6 cellular contexts compared by ENCODE assay signal in genomic region chr7:108657140-108657726, GRCh38.
DNase-seq lines count a peak whose midpoint lies in the region; ATAC-seq, FAIRE-seq and TF ChIP-seq lines count a peak whose summit lies in the region.
"Not testable (repeated sequence)": the region's sequence is repeated elsewhere in the genome, so short reads cannot be mapped to it uniquely, and the experiment has no call there.

No MANE protein-coding gene starts in this region.

- not testable (repeated sequence) for FAIRE-seq in kidney (lab: Jason Lieb, UNC)

- not testable (repeated sequence) for H3K23ac ChIP-seq in neuronal stem cell (ENCODE audit: low read depth, low read length, poor library complexity)

- H4K8ac ChIP-seq in neuronal stem cell (ENCODE audit: low read depth, low read length): not testable (repeated sequence)

- not testable (repeated sequence) for H3K18ac ChIP-seq in neuronal stem cell (ENCODE audit: low read length)

- ATAC-seq in right cardiac atrium: not testable (repeated sequence)

- H3K4ac ChIP-seq in neuronal stem cell (ENCODE audit: low read length): not testable (repeated sequence)

- not testable (repeated sequence) for H3K9me3 Mint-ChIP-seq in chondrocyte (ENCODE audit: low read depth)

- not testable (repeated sequence) for H2AFZ ChIP-seq in neuronal stem cell (ENCODE audit: low read length)

- not testable (repeated sequence) for H3K79me1 ChIP-seq in neuronal stem cell (ENCODE audit: low read depth, low read length)

- TF ChIP-seq CTCF in chondrocyte (IDR thresholded peaks at IDR 0.05); kidney (IDR thresholded peaks at IDR 0.05; ENCODE audit: borderline replicate concordance, extremely low read depth, insufficient read depth); spleen (IDR thresholded peaks at IDR 0.05 in 8 of 11, conservative IDR thresholded peaks at IDR 0.05 in 3 of 11); testis (IDR thresholded peaks at IDR 0.05): not testable (repeated sequence)

- H3K4me1 ChIP-seq in right cardiac atrium (ENCODE audit: control insufficient read depth, insufficient read depth, low read length); kidney (ENCODE audit: control insufficient read depth in 1 of 2, insufficient read depth in 1 of 2, low read depth in 1 of 2, low read length in 2 of 2); neuronal stem cell (ENCODE audit: control insufficient read depth in 2 of 2, insufficient read depth in 1 of 2, low read depth in 1 of 2, low read length in 2 of 2); spleen; testis: not testable (repeated sequence)

- H3K4me1 Mint-ChIP-seq in chondrocyte (ENCODE audit: low read depth): not testable (repeated sequence)

- H2AK5ac ChIP-seq in neuronal stem cell (ENCODE audit: low read depth, low read length): not testable (repeated sequence)

- H3K36me3 Mint-ChIP-seq in chondrocyte (ENCODE audit: low read depth): not testable (repeated sequence)

- H3K27ac ChIP-seq in right cardiac atrium (ENCODE audit: low read length); kidney (ENCODE audit: low read depth in 2 of 2, low read length in 2 of 2); neuronal stem cell (replicated peaks; ENCODE audit: low read length); spleen; testis: not testable (repeated sequence)

- WGBS in right cardiac atrium: 94% methylated on average over 37 of the region's 37 CpGs
- no CpG with 5 or more reads among the region's 37 CpGs for WGBS in neuronal stem cell (ENCODE audit: extremely low coverage in 2 of 2, insufficient read length in 2 of 2, insufficient replicate concordance in 1 of 2), 2 donors
- 88 to 95% (median 92%) methylated on average over 17 to 37 of the region's 37 CpGs for WGBS in spleen, 5 donors
- WGBS in testis, 2 donors: 63 to 83% methylated on average over 9 to 33 of the region's 37 CpGs

- H2BK15ac ChIP-seq in neuronal stem cell (ENCODE audit: low read length): not testable (repeated sequence)

- not testable (repeated sequence) for H3K14ac ChIP-seq in neuronal stem cell (ENCODE audit: low read length)

- DNase-seq in chondrocyte (ENCODE audit: low spot score) (peak; percentile 80), right cardiac atrium (peak in 2 of 3 donors; percentile 17 to 27), kidney (peak; percentile 63), spleen (peak; percentile 71), testis (peak; percentile 15)
- not testable (repeated sequence) for DNase-seq in neuronal stem cell (ENCODE audit: low spot score)

- H4K91ac ChIP-seq in neuronal stem cell (ENCODE audit: low read depth, low read length, poor library complexity): not testable (repeated sequence)

- TF ChIP-seq POLR2A in spleen (IDR thresholded peaks at IDR 0.05); testis (IDR thresholded peaks at IDR 0.05): not testable (repeated sequence)

- H3K4me3 Mint-ChIP-seq in chondrocyte (ENCODE audit: unreplicated experiment): not testable (repeated sequence)

- H3K27me3 ChIP-seq in right cardiac atrium (ENCODE audit: control insufficient read depth, insufficient read depth); neuronal stem cell (ENCODE audit: control insufficient read depth in 3 of 3, insufficient read depth in 3 of 3, low read depth in 1 of 3, low read length in 3 of 3); spleen (replicated peaks in 1 of 7); testis: not testable (repeated sequence)

- H3K4me3 ChIP-seq in right cardiac atrium (ENCODE audit: low read length); kidney (ENCODE audit: low read length in 2 of 2); neuronal stem cell (ENCODE audit: low read length in 2 of 2); spleen: not testable (repeated sequence)
- peak overlapping the region; percentile 21 to 30 for H3K4me3 ChIP-seq in testis

- H3K4me2 ChIP-seq in neuronal stem cell (ENCODE audit: insufficient read depth, low read length, poor library complexity, severe bottlenecking): not testable (repeated sequence)

- H2BK5ac ChIP-seq in neuronal stem cell (ENCODE audit: low read length): not testable (repeated sequence)

- H2BK120ac ChIP-seq in neuronal stem cell (ENCODE audit: low read depth, low read length): not testable (repeated sequence)

- H3K9me3 ChIP-seq in right cardiac atrium (ENCODE audit: control insufficient read depth, low read length); kidney (ENCODE audit: control insufficient read depth in 1 of 2, low read length in 2 of 2); neuronal stem cell (replicated peaks in 1 of 2; ENCODE audit: control insufficient read depth in 2 of 2, insufficient read depth in 1 of 2, low read depth in 1 of 2, low read length in 2 of 2); spleen; testis: not testable (repeated sequence)

- H3K27me3 Mint-ChIP-seq in chondrocyte (ENCODE audit: low read depth): not testable (repeated sequence)

- not testable (repeated sequence) for H3K9ac ChIP-seq in kidney (ENCODE audit: low read length in 2 of 2)
- H3K9ac ChIP-seq in neuronal stem cell (ENCODE audit: low read depth, low read length, poor library complexity): peak overlapping the region; percentile 32

- not testable (repeated sequence) for H2BK12ac ChIP-seq in neuronal stem cell (ENCODE audit: low read length)

- H3K36me3 ChIP-seq in kidney (ENCODE audit: control insufficient read depth in 1 of 2, insufficient read depth in 2 of 2, low read length in 2 of 2); neuronal stem cell (replicated peaks in 1 of 2; ENCODE audit: control insufficient read depth in 2 of 2, insufficient read depth in 2 of 2, low read length in 2 of 2); spleen; testis (ENCODE audit: low read depth, missing control alignments): not testable (repeated sequence)

- intact Hi-C loops in right cardiac atrium (cut with DNase I); kidney (cut with DNase I); spleen (cut with DNase I; ENCODE audit: low total_unique reads); testis (cut with DNase I; ENCODE audit: low total_unique reads): not testable (repeated sequence)

- not testable (repeated sequence) for H3K27ac Mint-ChIP-seq in chondrocyte (ENCODE audit: unreplicated experiment)
